In genomic region chr10:26860026-26860541, GRCh38 we compare ENCODE assay signal across 8 cellular contexts. TPM values are rescaled to one million over a fixed set of nuclear protein-coding genes. Genes with fewer than 3 reads are reported as not detected.
DNase-seq lines count a peak whose midpoint lies in the region; ATAC-seq and TF ChIP-seq lines count a peak whose summit lies in the region.

No MANE protein-coding gene starts in this region.

- H2BK5ac ChIP-seq in mesendoderm (ENCODE audit: low read length), result peak overlapping the region; percentile 17

- no peak for ATAC-seq in HG02970 (IDR thresholded peaks at IDR 0.05; ENCODE audit: low FRiP score, unreplicated experiment)

- peaks cover 2% of the 10 kb centered on the region for H3K79me1 ChIP-seq in mesendoderm (ENCODE audit: low read length)

- DNase-seq in GM06990 (ENCODE audit: extremely low read depth, insufficient read length) (no peak), NB4 (ENCODE audit: low read depth) (peak; percentile 79), mesendoderm (peak; percentile 65)
- peak; percentile 41 to 52 for DNase-seq in activated CD4-positive, alpha-beta T cell treated with anti-CD3 and anti-CD28 coated beads, Interleukin-2, amount 50 U/mL, for 4 hours
- DNase-seq in effector memory CD4-positive, alpha-beta T cell, result peak; percentile 50 to 60 (median 59)
- peak; percentile 22 for DNase-seq in stimulated activated CD8-positive, alpha-beta memory T cell treated with anti-CD3 and anti-CD28 coated beads, Interleukin-12 subunit alpha, Interleukin-12 subunit beta, amount 100 ng/mL, for 24 hours (ENCODE audit: extremely low read depth)

- H3K4me1 ChIP-seq in HEK293 (ENCODE audit: control insufficient read depth, insufficient read depth, low read length) (peaks cover 10% of the 10 kb centered on the region), mesendoderm (ENCODE audit: control insufficient read depth, low read depth, low read length) (no peaks in the 10 kb centered on the region)
- H3K4me1 ChIP-seq in effector memory CD4-positive, alpha-beta T cell (ENCODE audit: control insufficient read depth, insufficient read depth, low read length, poor library complexity, severe bottlenecking), result peaks cover 16% of the 10 kb centered on the region

- no peak overlapping the region for H4K5ac ChIP-seq in mesendoderm (ENCODE audit: low read length)

- peak overlapping the region; percentile 5 for H2BK120ac ChIP-seq in mesendoderm (ENCODE audit: low read depth, low read length)

- H3K18ac ChIP-seq in mesendoderm (ENCODE audit: low read length), result peak overlapping the region; percentile 91

- peak overlapping the region; percentile 2 for H4K8ac ChIP-seq in mesendoderm (ENCODE audit: low read depth, low read length)

- TF ChIP-seq CTCF in GM06990 (IDR thresholded peaks at IDR 0.05; ENCODE audit: insufficient read depth, low read length, poor library complexity, severe bottlenecking) (no peak), HEK293 (tag by site-specific recombination; IDR thresholded peaks at IDR 0.05) (no peak), NB4 (IDR thresholded peaks at IDR 0.05; ENCODE audit: low read depth, low read length) (no peak)

- POLR2A ChIA-PET in HEK293 (lab: Yijun Ruan, JAX), result interaction anchor here (1.2 kb wide), 1 partner anchor 116 kb away, joined by 3 read pairs; no protein-coding TSS in a partner anchor

- H3K27me3 ChIP-seq in GM06990 (replicated peaks; ENCODE audit: control insufficient read depth, insufficient read depth, low read length), result no peaks in the 10 kb centered on the region
- no peaks in the 10 kb centered on the region for H3K27me3 ChIP-seq in effector memory CD4-positive, alpha-beta T cell (replicated peaks; ENCODE audit: control insufficient read depth, insufficient read depth, low read length, poor library complexity, severe bottlenecking)
- H3K27me3 ChIP-seq in mesendoderm (ENCODE audit: insufficient read depth, low read length, poor library complexity), result no peaks in the 10 kb centered on the region

- H2AK5ac ChIP-seq in mesendoderm (ENCODE audit: low read length), result no peak overlapping the region

- no peak for TF ChIP-seq POLR2A in NB4 (IDR thresholded peaks at IDR 0.05; ENCODE audit: extremely low read depth, insufficient read length)

- H3K4ac ChIP-seq in mesendoderm (ENCODE audit: low read depth, low read length), result peak overlapping the region; percentile 57

- H3K27ac ChIP-seq in HEK293 (ENCODE audit: extremely low read depth, low read depth, low read length), result peak overlapping the region; percentile 92
- peak overlapping the region; percentile 96 for H3K27ac ChIP-seq in effector memory CD4-positive, alpha-beta T cell (ENCODE audit: insufficient read depth, low read length, poor library complexity, severe bottlenecking)
- peak overlapping the region; percentile 68 for H3K27ac ChIP-seq in mesendoderm (ENCODE audit: low read depth, low read length)

- peak overlapping the region; percentile 90 for H3K56ac ChIP-seq in mesendoderm (ENCODE audit: low read length)

- no CpG with 5 or more reads among the region's 36 CpGs for WGBS in mesendoderm (ENCODE audit: extremely low coverage, insufficient coverage, low lambda C conversion rate)

- H3K23ac ChIP-seq in mesendoderm (ENCODE audit: low read length), result no peak overlapping the region

- CTCF ChIA-PET in HEK293 (lab: Yijun Ruan, JAX), result interaction anchor here (0.6 to 1.2 kb wide), 5 partner anchors 13 to 134 kb away, joined by 3 to 5 read pairs (median 4); no protein-coding TSS in a partner anchor

- H3K4me3 ChIP-seq in GM06990 (replicated peaks; ENCODE audit: low read depth, low read length), result peak overlapping the region; percentile 94
- H3K4me3 ChIP-seq in HEK293 (ENCODE audit: low read depth, low read length), result peak overlapping the region; percentile 92
- H3K4me3 ChIP-seq in NB4 (ENCODE audit: low read depth, low read length), result peak overlapping the region; percentile 94
- peak overlapping the region; percentile 99 for H3K4me3 ChIP-seq in effector memory CD4-positive, alpha-beta T cell (ENCODE audit: insufficient read depth, low read depth, low read length, poor library complexity, severe bottlenecking)
- peak overlapping the region; percentile 69 for H3K4me3 ChIP-seq in mesendoderm (ENCODE audit: low read length)

- H3K4me2 ChIP-seq in mesendoderm (ENCODE audit: low read length), result no peak overlapping the region

- no peaks in the 10 kb centered on the region for H3K9me3 ChIP-seq in HEK293 (ENCODE audit: control insufficient read depth, insufficient read depth, low read depth, low read length)
- no peaks in the 10 kb centered on the region for H3K9me3 ChIP-seq in effector memory CD4-positive, alpha-beta T cell (ENCODE audit: control insufficient read depth, low read length)

- no peaks in the 10 kb centered on the region for H3K36me3 ChIP-seq in GM06990 (ENCODE audit: control insufficient read depth, insufficient read depth, low read length)
- no peaks in the 10 kb centered on the region for H3K36me3 ChIP-seq in HEK293 (ENCODE audit: control insufficient read depth in 2 of 2, insufficient read depth in 1 of 2, low read length in 2 of 2)
- no peaks in the 10 kb centered on the region for H3K36me3 ChIP-seq in effector memory CD4-positive, alpha-beta T cell (ENCODE audit: control insufficient read depth, insufficient read depth, low read length)
- H3K36me3 ChIP-seq in mesendoderm (ENCODE audit: control insufficient read depth, insufficient read depth, low read length), result no peaks in the 10 kb centered on the region

- H3K79me2 ChIP-seq in mesendoderm (ENCODE audit: control insufficient read depth, insufficient read depth, low read length), result peaks cover 38% of the 10 kb centered on the region

- H3K9ac ChIP-seq in mesendoderm (ENCODE audit: low read length), result peak overlapping the region; percentile 80

- no peak overlapping the region for H2BK15ac ChIP-seq in mesendoderm (replicated peaks; ENCODE audit: low read depth)

TF ChIP-seq in HEK293, 187 proteins besides CTCF, POLR2A, EP300 and RAD21 (continues in another document):
- TF ChIP-seq WT1 (tag by site-specific recombination; IDR thresholded peaks at IDR 0.05) (peak; percentile 82), OSR2 (tag by site-specific recombination; IDR thresholded peaks at IDR 0.05) (no peak), ZNF660 (tag by site-specific recombination; IDR thresholded peaks at IDR 0.05) (0 out of 2 replicates have a peak, but pooled peaks have one; percentile 33), ZNF830 (tag by site-specific recombination; IDR thresholded peaks at IDR 0.05; ENCODE audit: low read depth) (no peak), KLF1 (tag by site-specific recombination; IDR thresholded peaks at IDR 0.05) (peak; percentile 85), SP7 (tag by site-specific recombination; IDR thresholded peaks at IDR 0.05) (peak; percentile 74; the same call in 1 of the 2 replicates), INSM2 (tag by site-specific recombination; IDR thresholded peaks at IDR 0.05) (no peak), ZNF202 (tag by site-specific recombination; IDR thresholded peaks at IDR 0.05; ENCODE audit: borderline replicate concordance) (peak; percentile 65; the same call in 1 of the 2 replicates), ZNF596 (tag by site-specific recombination; IDR thresholded peaks at IDR 0.05) (peak; percentile 61), ZNF585B (tag by site-specific recombination; IDR thresholded peaks at IDR 0.05) (no peak), KLF16 (tag by site-specific recombination; IDR thresholded peaks at IDR 0.05) (peak; percentile 59; the same call in 1 of the 2 replicates), ZNF843 (tag by site-specific recombination; IDR thresholded peaks at IDR 0.05) (no peak), ZNF155 (tag by site-specific recombination; IDR thresholded peaks at IDR 0.05) (no peak), KLF17 (tag by site-specific recombination; IDR thresholded peaks at IDR 0.05) (no peak; the same call in none of the 2 replicates), HOXA7 (CRISPR knock-in tag; IDR thresholded peaks at IDR 0.05; ENCODE audit: borderline replicate concordance) (no peak), ZNF366 (tag by site-specific recombination; conservative IDR thresholded peaks at IDR 0.05) (peak; percentile 74), EGR2 (tag by site-specific recombination; IDR thresholded peaks at IDR 0.05; ENCODE audit: low read depth) (peak; percentile 83), ZNF302 (tag by site-specific recombination; IDR thresholded peaks at IDR 0.05; ENCODE audit: low read depth) (no peak), ZIC2 (tag by site-specific recombination; IDR thresholded peaks at IDR 0.05) (peak; percentile 56), SCRT1 (tag by site-specific recombination; IDR thresholded peaks at IDR 0.05; ENCODE audit: borderline replicate concordance) (no peak), ZNF768 (tag by site-specific recombination; IDR thresholded peaks at IDR 0.05) (no peak)

RNA-seq across cellular contexts. Expression of gene ABI1, which starts 0.7 kb away (rescaled TPM):
- polyA plus RNA-seq in mesendoderm (2013, experiment 1 of 2), result 24.5 TPM
- 25.7 TPM for polyA plus RNA-seq in mesendoderm (2013, experiment 2 of 2)
